ENCODE assay signal across 1 cellular context in the genomic region with DNA sequence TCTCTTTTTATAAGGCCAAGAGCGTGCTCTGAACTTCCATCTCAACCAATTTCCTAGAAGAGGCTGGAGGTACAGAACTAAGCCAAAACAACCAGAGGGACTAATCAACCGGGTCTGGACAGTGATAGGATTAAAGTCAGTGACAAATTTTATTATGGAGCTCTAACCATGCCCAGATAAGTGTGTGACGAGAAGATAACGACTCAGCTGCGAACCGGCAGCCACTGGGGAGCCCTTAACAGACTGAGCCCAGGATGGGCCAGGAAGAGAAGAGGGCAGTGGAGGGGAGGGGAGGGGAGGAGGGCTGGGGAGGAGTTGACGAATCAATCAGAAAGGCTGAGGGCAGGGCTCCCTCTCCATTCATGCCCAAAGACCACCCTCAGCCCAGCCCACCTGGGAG.
TF ChIP-seq lines count a peak whose summit lies in the region.

No MANE protein-coding gene starts in this region.

TF ChIP-seq in SK-N-SH, 30 proteins besides CTCF, POLR2A, EP300 and RAD21 (continued from another document):
- TF ChIP-seq, protein P1, sequence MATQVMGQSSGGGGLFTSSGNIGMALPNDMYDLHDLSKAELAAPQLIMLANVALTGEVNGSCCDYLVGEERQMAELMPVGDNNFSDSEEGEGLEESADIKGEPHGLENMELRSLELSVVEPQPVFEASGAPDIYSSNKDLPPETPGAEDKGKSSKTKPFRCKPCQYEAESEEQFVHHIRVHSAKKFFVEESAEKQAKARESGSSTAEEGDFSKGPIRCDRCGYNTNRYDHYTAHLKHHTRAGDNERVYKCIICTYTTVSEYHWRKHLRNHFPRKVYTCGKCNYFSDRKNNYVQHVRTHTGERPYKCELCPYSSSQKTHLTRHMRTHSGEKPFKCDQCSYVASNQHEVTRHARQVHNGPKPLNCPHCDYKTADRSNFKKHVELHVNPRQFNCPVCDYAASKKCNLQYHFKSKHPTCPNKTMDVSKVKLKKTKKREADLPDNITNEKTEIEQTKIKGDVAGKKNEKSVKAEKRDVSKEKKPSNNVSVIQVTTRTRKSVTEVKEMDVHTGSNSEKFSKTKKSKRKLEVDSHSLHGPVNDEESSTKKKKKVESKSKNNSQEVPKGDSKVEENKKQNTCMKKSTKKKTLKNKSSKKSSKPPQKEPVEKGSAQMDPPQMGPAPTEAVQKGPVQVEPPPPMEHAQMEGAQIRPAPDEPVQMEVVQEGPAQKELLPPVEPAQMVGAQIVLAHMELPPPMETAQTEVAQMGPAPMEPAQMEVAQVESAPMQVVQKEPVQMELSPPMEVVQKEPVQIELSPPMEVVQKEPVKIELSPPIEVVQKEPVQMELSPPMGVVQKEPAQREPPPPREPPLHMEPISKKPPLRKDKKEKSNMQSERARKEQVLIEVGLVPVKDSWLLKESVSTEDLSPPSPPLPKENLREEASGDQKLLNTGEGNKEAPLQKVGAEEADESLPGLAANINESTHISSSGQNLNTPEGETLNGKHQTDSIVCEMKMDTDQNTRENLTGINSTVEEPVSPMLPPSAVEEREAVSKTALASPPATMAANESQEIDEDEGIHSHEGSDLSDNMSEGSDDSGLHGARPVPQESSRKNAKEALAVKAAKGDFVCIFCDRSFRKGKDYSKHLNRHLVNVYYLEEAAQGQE (IDR thresholded peaks at IDR 0.05; ENCODE audit: low read depth, low read length): no peak
- TF ChIP-seq EZH2phosphoT487 (IDR thresholded peaks at IDR 0.05; ENCODE audit: borderline replicate concordance, low read depth) (no peak), TEAD4 (IDR thresholded peaks at IDR 0.05; ENCODE audit: borderline replicate concordance, insufficient read depth) (no peak), USF1 (IDR thresholded peaks at IDR 0.05; ENCODE audit: borderline replicate concordance, low read depth) (no peak), RFX5 (IDR thresholded peaks at IDR 0.05; ENCODE audit: low read length) (no peak), FOXM1 (IDR thresholded peaks at IDR 0.05; ENCODE audit: low read depth) (no peak), ELF1 (IDR thresholded peaks at IDR 0.05) (no peak), RXRA (IDR thresholded peaks at IDR 0.05; ENCODE audit: borderline replicate concordance, low read depth) (no peak), GATA2 (CRISPR knock-in tag; IDR thresholded peaks at IDR 0.05) (peak; percentile 88)
- TF ChIP-seq, protein P2, sequence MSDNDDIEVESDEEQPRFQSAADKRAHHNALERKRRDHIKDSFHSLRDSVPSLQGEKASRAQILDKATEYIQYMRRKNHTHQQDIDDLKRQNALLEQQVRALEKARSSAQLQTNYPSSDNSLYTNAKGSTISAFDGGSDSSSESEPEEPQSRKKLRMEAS (IDR thresholded peaks at IDR 0.05; ENCODE audit: low read depth): no peak
- TF ChIP-seq, protein P3, sequence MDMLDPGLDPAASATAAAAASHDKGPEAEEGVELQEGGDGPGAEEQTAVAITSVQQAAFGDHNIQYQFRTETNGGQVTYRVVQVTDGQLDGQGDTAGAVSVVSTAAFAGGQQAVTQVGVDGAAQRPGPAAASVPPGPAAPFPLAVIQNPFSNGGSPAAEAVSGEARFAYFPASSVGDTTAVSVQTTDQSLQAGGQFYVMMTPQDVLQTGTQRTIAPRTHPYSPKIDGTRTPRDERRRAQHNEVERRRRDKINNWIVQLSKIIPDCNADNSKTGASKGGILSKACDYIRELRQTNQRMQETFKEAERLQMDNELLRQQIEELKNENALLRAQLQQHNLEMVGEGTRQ (IDR thresholded peaks at IDR 0.05; ENCODE audit: borderline replicate concordance, low read depth, low read length): no peak
- TF ChIP-seq, protein P4, sequence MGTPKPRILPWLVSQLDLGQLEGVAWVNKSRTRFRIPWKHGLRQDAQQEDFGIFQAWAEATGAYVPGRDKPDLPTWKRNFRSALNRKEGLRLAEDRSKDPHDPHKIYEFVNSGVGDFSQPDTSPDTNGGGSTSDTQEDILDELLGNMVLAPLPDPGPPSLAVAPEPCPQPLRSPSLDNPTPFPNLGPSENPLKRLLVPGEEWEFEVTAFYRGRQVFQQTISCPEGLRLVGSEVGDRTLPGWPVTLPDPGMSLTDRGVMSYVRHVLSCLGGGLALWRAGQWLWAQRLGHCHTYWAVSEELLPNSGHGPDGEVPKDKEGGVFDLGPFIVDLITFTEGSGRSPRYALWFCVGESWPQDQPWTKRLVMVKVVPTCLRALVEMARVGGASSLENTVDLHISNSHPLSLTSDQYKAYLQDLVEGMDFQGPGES (IDR thresholded peaks at IDR 0.05; ENCODE audit: low read depth, low read length): no peak
TF ChIP-seq in SK-N-SH: peak in this region for 6.
